13 cellular contexts compared by ENCODE assay signal in genomic region chr12:131035268-131035681, GRCh38.
DNase-seq lines count a peak whose midpoint lies in the region; TF ChIP-seq lines count a peak whose summit lies in the region.
"Had no signal": no experiment of that assay in that cellular context is flagged by ENCODE, and none has a peak within 500 bp of the region (broad histone marks: within the 10 kb centered on the region; RNA-seq: fewer than 3 reads in every experiment).

No MANE protein-coding gene starts in this region.

- H3K9ac ChIP-seq in BLaER1: peak overlapping the region; percentile 68
- no peak overlapping the region for H3K9ac ChIP-seq in muscle layer of colon (ENCODE audit: low read length)

- in situ Hi-C loops in GM13977 (cut with MboI; ENCODE audit: low pct_unique_long_range_greater_than_20kb, low sequenced_read_pairs, unreplicated experiment): no loop called here

- DNase-seq in GM13977 (ENCODE audit: low spot score) (peak; percentile 86), SK-N-DZ (ENCODE audit: low spot score) (peak; percentile 69), iPS-NIHi11 (ENCODE audit: low spot score) (no peak), DMS79 treated with DMSO at 0.1 percent for 48 hours (lab: John Stamatoyannopoulos, UW) (no peak), NK-92 (lab: John Stamatoyannopoulos, UW; ENCODE audit: unreplicated experiment) (no peak)
- DNase-seq in stimulated activated CD4-positive, alpha-beta T cell treated with anti-CD3 and anti-CD28 coated beads, Interleukin-4, amount 100 ng/mL, for 24 hours: no peak
- DNase-seq: DMS153, NCI-H187 treated with DMSO at 0.1 percent for 48 hours, SIG-M5 had no signal

- H3K4me1 ChIP-seq in BLaER1: peaks cover 97% of the 10 kb centered on the region
- H3K4me1 ChIP-seq in muscle layer of colon (ENCODE audit: insufficient read depth, low read length): no peaks in the 10 kb centered on the region
- H3K4me1 ChIP-seq: left lung had no signal

- TF ChIP-seq CTCF in GM13977 (IDR thresholded peaks at IDR 0.05; ENCODE audit: extremely low read depth, insufficient read depth, missing control alignments): peak; percentile 30

- H3K4me3 ChIP-seq in BLaER1 (peak overlapping the region; percentile 62), muscle layer of colon (ENCODE audit: low read depth in 1 of 2, low read length in 2 of 2) (peak overlapping the region; percentile 11 to 29)
- H3K4me3 ChIP-seq: left lung, smooth muscle cell had no signal

- no peaks in the 10 kb centered on the region for H3K9me3 ChIP-seq in BLaER1
- no peaks in the 10 kb centered on the region for H3K9me3 ChIP-seq in muscle layer of colon (ENCODE audit: low read length)
- H3K9me3 ChIP-seq: left lung had no signal

- H3K36me3 ChIP-seq in BLaER1 (no peaks in the 10 kb centered on the region; the same call in 1 of the 2 replicates), muscle layer of colon (ENCODE audit: insufficient read depth, low read length) (no peaks in the 10 kb centered on the region)

- H3K4me2 ChIP-seq in BLaER1: peak overlapping the region; percentile 83
- H3K4me2 ChIP-seq: smooth muscle cell had no signal

- peak overlapping the region; percentile 89 for H3K27ac ChIP-seq in BLaER1
- H3K27ac ChIP-seq in muscle layer of colon (ENCODE audit: low read depth, low read length): no peak overlapping the region
- H3K27ac ChIP-seq: left lung had no signal

- no peaks in the 10 kb centered on the region for H4K20me1 ChIP-seq in BLaER1

- H3K27me3 ChIP-seq in BLaER1 (no peaks in the 10 kb centered on the region), muscle layer of colon (ENCODE audit: control insufficient read depth in 1 of 2, insufficient read depth in 2 of 2, low read length in 2 of 2) (peaks cover 0 to 8% of the 10 kb centered on the region in 2 donors)
- H3K27me3 ChIP-seq: left lung had no signal

Comparison
In these comparisons a context has a peak if more than half of its experiments do, and no peak if none do; other contexts are left out.
1. DNase-seq: peak in GM13977 (single experiment) and SK-N-DZ (single experiment); none in iPS-NIHi11 (single experiment), DMS79 treated with DMSO at 0.1 percent for 48 hours (single experiment), stimulated activated CD4-positive, alpha-beta T cell treated with anti-CD3 and anti-CD28 coated beads, Interleukin-4, amount 100 ng/mL, for 24 hours (single experiment) and NK-92 (single experiment).